In genomic region chr1:182588460-182589396, GRCh38 we compare ENCODE assay signal across 1 cellular context.
TF ChIP-seq lines count a peak whose summit lies in the region.

RNASEL (minus strand) TSS chr1:182589256; CDS start chr1:182586806, 2,450 bp downstream.

TF ChIP-seq in K562, 482 proteins besides CTCF, POLR2A, EP300 and RAD21 (continued from another document):
- TF ChIP-seq YY1 (IDR thresholded peaks at IDR 0.05; ENCODE audit: borderline replicate concordance in 1 of 3, control insufficient read depth in 1 of 3, extremely low read depth in 1 of 3, insufficient read depth in 3 of 3, insufficient read length in 1 of 3, insufficient replicate concordance in 2 of 3, low read depth in 1 of 3, low read length in 2 of 3) (no peak), ZNF445 (CRISPR knock-in tag; IDR thresholded peaks at IDR 0.05; ENCODE audit: low read depth) (no peak), TCF7L2 (IDR thresholded peaks at IDR 0.05; ENCODE audit: low read depth, low read length) (no peak), PHF8 (IDR thresholded peaks at IDR 0.05; ENCODE audit: borderline replicate concordance, low read length) (peak; percentile 77), POLR2B (IDR thresholded peaks at IDR 0.05; ENCODE audit: low read depth, partially characterized antibody) (peak; percentile 77), DMBX1 (CRISPR knock-in tag; IDR thresholded peaks at IDR 0.05; ENCODE audit: borderline replicate concordance) (0 out of 2 replicates have a peak, but pooled peaks have one; percentile 50), PREB (CRISPR knock-in tag; IDR thresholded peaks at IDR 0.05) (no peak), HDAC8 (tag; IDR thresholded peaks at IDR 0.05) (no peak), ZZZ3 (IDR thresholded peaks at IDR 0.05) (no peak), BRD9 (IDR thresholded peaks at IDR 0.05; ENCODE audit: low read depth, partially characterized antibody) (no peak), ZNF316 (IDR thresholded peaks at IDR 0.05) (peak; percentile 59), TARDBP (IDR thresholded peaks at IDR 0.05) (no peak), TAF9B (IDR thresholded peaks at IDR 0.05; ENCODE audit: partially characterized antibody) (no peak), BRF1 (IDR thresholded peaks at IDR 0.05; ENCODE audit: borderline replicate concordance, extremely low read depth, insufficient read length) (no peak), ZKSCAN3 (CRISPR knock-in tag; IDR thresholded peaks at IDR 0.05) (no peak), ARID3B (CRISPR knock-in tag; IDR thresholded peaks at IDR 0.05; ENCODE audit: borderline replicate concordance) (no peak), OTX1 (CRISPR knock-in tag; IDR thresholded peaks at IDR 0.05) (0 out of 2 replicates have a peak, but pooled peaks have one; percentile 76), KAT2B (IDR thresholded peaks at IDR 0.05; ENCODE audit: low read depth, low read length) (no peak), ZNF76 (CRISPR knock-in tag; IDR thresholded peaks at IDR 0.05; ENCODE audit: borderline replicate concordance) (0 out of 2 replicates have a peak, but pooled peaks have one; percentile 74)
